In the genomic region with DNA sequence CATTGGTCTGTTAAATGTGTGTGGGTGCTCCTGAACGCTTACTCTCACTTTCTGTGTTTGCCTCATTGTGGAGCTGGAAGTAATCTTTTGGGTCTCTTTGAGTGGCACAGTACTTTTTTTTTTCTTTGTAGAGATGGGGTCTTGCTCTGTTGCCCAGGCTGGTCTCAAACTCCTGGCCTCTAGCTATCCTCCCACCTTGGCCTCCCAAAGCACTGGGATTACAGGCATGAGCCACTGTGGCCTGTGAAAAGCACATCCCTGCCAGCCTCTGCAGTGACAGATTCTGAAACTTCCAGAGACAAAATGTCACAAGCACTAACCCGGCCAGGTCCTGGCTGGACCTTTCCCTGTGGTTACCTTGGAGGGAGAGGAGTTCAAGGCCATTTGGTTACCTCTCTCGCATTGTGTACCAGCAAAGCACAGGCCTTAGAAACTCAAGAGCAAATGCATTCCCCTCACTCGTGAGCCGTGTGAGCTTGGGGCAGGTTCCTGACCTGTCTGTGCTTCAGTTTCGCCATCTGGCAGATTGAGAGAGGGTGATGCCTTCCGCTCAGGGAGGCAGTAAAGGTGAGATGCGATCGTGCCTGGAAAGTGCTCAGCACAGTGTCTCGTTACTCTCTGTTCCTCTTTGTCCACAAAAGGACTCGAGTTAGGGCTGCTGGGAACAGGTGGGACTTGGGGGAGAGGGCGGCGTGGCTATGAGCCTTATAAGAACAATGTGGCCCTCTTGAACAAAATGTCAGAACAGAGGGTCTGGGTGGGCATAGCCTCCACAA, we compare ENCODE assay signal across 32 cellular contexts.
"Had no signal": no experiment of that assay in that cellular context is flagged by ENCODE, and none has a peak within 500 bp of the region (broad histone marks: within the 10 kb centered on the region; RNA-seq: fewer than 3 reads in every experiment).

No MANE protein-coding gene starts in this region.

- DNase-seq: activated CD4-positive, alpha-beta T cell treated with anti-CD3 and anti-CD28 coated beads, Interleukin-2, amount 10 ng/mL, durations not matched to agents 24 days and 14 days; activated CD4-positive, alpha-beta T cell treated with anti-CD3 and anti-CD28 coated beads, Interleukin-2, amount 50 U/mL, for 4 hours; activated CD8-positive, alpha-beta memory T cell treated with anti-CD3 and anti-CD28 coated beads, Interleukin-2, amount 50 U/mL, for 4 hours; activated CD8-positive, alpha-beta T cell treated with anti-CD3 and anti-CD28 coated beads, Interleukin-2, amount 10 ng/mL, durations not matched to agents 7 days and 5 days; activated effector memory CD4-positive, alpha-beta T cell treated with Interleukin-2 at 50 U/mL for 16 hours; activated naive CD4-positive, alpha-beta T cell treated with anti-CD3 and anti-CD28 coated beads, Interleukin-2, amount 10 ng/mL, durations not matched to agents 7 days and 5 days; activated naive CD8-positive, alpha-beta T cell treated with anti-CD3 and anti-CD28 coated beads, Interleukin-2, amount 50 U/mL, for 24 hours; activated T-cell treated with anti-CD3 and anti-CD28 coated beads, Interleukin-2, amount 50 U/mL, for 48 hours; anterior cingulate cortex; caudate nucleus; cerebellar nuclear complex; Karpas-422; KBM-7; MV-4-11; NCI-H1092; NCI-H1436 treated with DMSO at 0.1 percent for 48 hours; NCI-H1694 treated with DMSO at 0.1 percent for 48 hours; NCI-H2029; NCI-H226; NCI-H446 treated with DMSO at 0.1 percent for 48 hours; NCI-H524; NCI-H69; PC-9; Right ventricle myocardium superior; SW 1271; T-helper 1 cell; T-helper 2 cell; T-helper 9 cell; WERI-Rb-1 had no signal

- H3K9me3 Mint-ChIP-seq: activated CD4-positive, alpha-beta T cell treated with anti-CD3 and anti-CD28 coated beads, Interleukin-2, amount 10 ng/mL, durations not matched to agents 24 days and 14 days; activated naive CD4-positive, alpha-beta T cell treated with anti-CD3 and anti-CD28 coated beads, Interleukin-2, amount 10 ng/mL, durations not matched to agents 7 days and 5 days; activated naive CD8-positive, alpha-beta T cell treated with anti-CD3 and anti-CD28 coated beads, Interleukin-2, amount 50 U/mL, for 24 hours had no signal

- H3K4me3 Mint-ChIP-seq: activated CD4-positive, alpha-beta T cell treated with anti-CD3 and anti-CD28 coated beads, Interleukin-2, amount 10 ng/mL, durations not matched to agents 24 days and 14 days; activated CD8-positive, alpha-beta T cell treated with anti-CD3 and anti-CD28 coated beads, Interleukin-2, amount 10 ng/mL, durations not matched to agents 7 days and 5 days; activated naive CD4-positive, alpha-beta T cell treated with anti-CD3 and anti-CD28 coated beads, Interleukin-2, amount 10 ng/mL, durations not matched to agents 7 days and 5 days; activated naive CD8-positive, alpha-beta T cell; activated naive CD8-positive, alpha-beta T cell treated with anti-CD3 and anti-CD28 coated beads, Interleukin-2, amount 50 U/mL, for 24 hours; brain had no signal

- H3K4me3 ChIP-seq: PC-9 had no signal

- H3K36me3 ChIP-seq: WERI-Rb-1 had no signal

- H3K36me3 Mint-ChIP-seq: activated naive CD4-positive, alpha-beta T cell treated with anti-CD3 and anti-CD28 coated beads, Interleukin-2, amount 10 ng/mL, durations not matched to agents 7 days and 5 days; activated naive CD8-positive, alpha-beta T cell; brain had no signal

- H3K4me1 Mint-ChIP-seq: activated CD4-positive, alpha-beta T cell treated with anti-CD3 and anti-CD28 coated beads, Interleukin-2, amount 10 ng/mL, durations not matched to agents 24 days and 14 days; activated naive CD4-positive, alpha-beta T cell treated with anti-CD3 and anti-CD28 coated beads, Interleukin-2, amount 10 ng/mL, durations not matched to agents 7 days and 5 days; activated naive CD8-positive, alpha-beta T cell treated with anti-CD3 and anti-CD28 coated beads, Interleukin-2, amount 50 U/mL, for 24 hours; brain had no signal

- FAIRE-seq: RCC 7860 had no signal

- H3K27ac ChIP-seq: PC-9, WERI-Rb-1 had no signal

- H3K27ac Mint-ChIP-seq: activated CD4-positive, alpha-beta T cell treated with anti-CD3 and anti-CD28 coated beads, Interleukin-2, amount 10 ng/mL, durations not matched to agents 24 days and 14 days; activated CD8-positive, alpha-beta T cell treated with anti-CD3 and anti-CD28 coated beads, Interleukin-2, amount 10 ng/mL, durations not matched to agents 7 days and 5 days; activated naive CD4-positive, alpha-beta T cell treated with anti-CD3 and anti-CD28 coated beads, Interleukin-2, amount 10 ng/mL, durations not matched to agents 7 days and 5 days; activated naive CD8-positive, alpha-beta T cell; activated naive CD8-positive, alpha-beta T cell treated with anti-CD3 and anti-CD28 coated beads, Interleukin-2, amount 50 U/mL, for 24 hours; brain had no signal

- ATAC-seq: activated CD8-positive, alpha-beta T cell treated with anti-CD3 and anti-CD28 coated beads, Interleukin-2, amount 10 ng/mL, durations not matched to agents 7 days and 5 days; activated naive CD8-positive, alpha-beta T cell treated with anti-CD3 and anti-CD28 coated beads, Interleukin-2, amount 50 U/mL, for 24 hours had no signal

- H3K4me2 ChIP-seq: PC-9 had no signal

- H2AFZ ChIP-seq: PC-9 had no signal
